Comparison of ENCODE assay signal across 12 cellular contexts in genomic region chr13:67048793-67049150, GRCh38.
DNase-seq lines count a peak whose midpoint lies in the region; ATAC-seq and TF ChIP-seq lines count a peak whose summit lies in the region.
"Had no signal": no experiment of that assay in that cellular context is flagged by ENCODE, and none has a peak within 500 bp of the region (broad histone marks: within the 10 kb centered on the region; RNA-seq: fewer than 3 reads in every experiment).

No MANE protein-coding gene starts in this region.

- intact Hi-C loops in left ventricle myocardium inferior (cut with micrococcal nuclease): no loop called here
- intact Hi-C loops in psoas muscle (cut with DNase I): no loop called here

- CTCF ChIA-PET in HEK293 (lab: Yijun Ruan, JAX): interaction anchor here (0.6 kb wide), 1 partner anchor 993 kb away, joined by 3 read pairs; no protein-coding TSS in a partner anchor

- H3K9me3 ChIP-seq in HEK293 (ENCODE audit: control insufficient read depth, insufficient read depth, low read depth, low read length) (no peaks in the 10 kb centered on the region), left ventricle myocardium inferior (replicated peaks) (no peaks in the 10 kb centered on the region), psoas muscle (no peaks in the 10 kb centered on the region)

- H3K4me1 ChIP-seq in HEK293 (ENCODE audit: control insufficient read depth, insufficient read depth, low read length) (no peaks in the 10 kb centered on the region), left ventricle myocardium inferior (peaks cover 8% of the 10 kb centered on the region), psoas muscle (no peaks in the 10 kb centered on the region)

- ATAC-seq in GM21447 (IDR thresholded peaks at IDR 0.05; ENCODE audit: unreplicated experiment): no peak
- no peak for ATAC-seq in psoas muscle

- peak; percentile 56 for DNase-seq in astrocyte of the cerebellum (ENCODE audit: low read depth)
- no peak for DNase-seq in left ventricle myocardium inferior
- peak; percentile 57 for DNase-seq in stromal cell of bone marrow (ENCODE audit: low read depth)
- no peak for DNase-seq in stimulated activated naive CD4-positive, alpha-beta T cell treated with Interleukin-2 at 50 U/mL for 16 hours (lab: John Stamatoyannopoulos, UW)
- DNase-seq in psoas muscle: no peak
- DNase-seq: activated CD4-positive, alpha-beta T cell treated with anti-CD3 and anti-CD28 coated beads, Interleukin-2, amount 50 U/mL, for 1 hour; activated naive CD4-positive, alpha-beta T cell treated with anti-CD3 and anti-CD28 coated beads for 36 hours; NCI-H2081 treated with DMSO at 0.1 percent for 48 hours had no signal

- POLR2A ChIA-PET in HEK293 (lab: Yijun Ruan, JAX): no interaction called here

- H3K27ac ChIP-seq in HEK293 (ENCODE audit: extremely low read depth, low read depth, low read length) (no peak overlapping the region), left ventricle myocardium inferior (replicated peaks) (peak overlapping the region; percentile 47), psoas muscle (no peak overlapping the region)
- H3K27ac ChIP-seq: skin epidermis had no signal

- WGBS in psoas muscle, 3 donors: 66 to 74% (median 71%) methylated on average over 3 of the region's 3 CpGs

- in situ Hi-C loops in astrocyte of the cerebellum (cut with HindIII; ENCODE audit: low sequenced_read_pairs): no loop called here

- H3K4me3 ChIP-seq in HEK293 (ENCODE audit: low read depth, low read length) (no peak overlapping the region), astrocyte of the cerebellum (ENCODE audit: low read depth, low read length) (no peak overlapping the region), left ventricle myocardium inferior (no peak overlapping the region), psoas muscle (no peak overlapping the region)
- H3K4me3 ChIP-seq: lung, skin epidermis had no signal

- H3K27me3 ChIP-seq in left ventricle myocardium inferior (ENCODE audit: low read depth) (no peaks in the 10 kb centered on the region), psoas muscle (ENCODE audit: insufficient read depth in 3 of 3, low read length in 2 of 3) (no peaks in the 10 kb centered on the region)

- TF ChIP-seq CTCF in HEK293 (tag by site-specific recombination; IDR thresholded peaks at IDR 0.05): no peak
- TF ChIP-seq CTCF in astrocyte of the cerebellum (IDR thresholded peaks at IDR 0.05; ENCODE audit: low read depth, low read length, missing control alignments): no peak
- no peak for TF ChIP-seq CTCF in left ventricle myocardium inferior (IDR thresholded peaks at IDR 0.05; ENCODE audit: borderline replicate concordance)
- TF ChIP-seq CTCF in psoas muscle (IDR thresholded peaks at IDR 0.05): no peak

- H3K36me3 ChIP-seq in HEK293 (ENCODE audit: control insufficient read depth in 2 of 2, insufficient read depth in 1 of 2, low read length in 2 of 2) (no peaks in the 10 kb centered on the region), left ventricle myocardium inferior (no peaks in the 10 kb centered on the region), psoas muscle (ENCODE audit: insufficient read depth in 1 of 2, low read depth in 1 of 2) (no peaks in the 10 kb centered on the region)

TF ChIP-seq in HEK293, 187 proteins besides CTCF, POLR2A, EP300 and RAD21:
- TF ChIP-seq ZNF132 (tag by site-specific recombination; IDR thresholded peaks at IDR 0.05; ENCODE audit: borderline replicate concordance) (no peak), SETDB1 (IDR thresholded peaks at IDR 0.05; ENCODE audit: insufficient read length, low read length) (no peak), TRIM28 (IDR thresholded peaks at IDR 0.05; ENCODE audit: borderline replicate concordance, low read length) (0 out of 2 replicates have a peak, but pooled peaks have one; percentile 0), ZNF146 (tag by site-specific recombination; IDR thresholded peaks at IDR 0.05) (no peak), REPIN1 (tag by site-specific recombination; IDR thresholded peaks at IDR 0.05; ENCODE audit: low read depth) (no peak), ZNF777 (tag by site-specific recombination; IDR thresholded peaks at IDR 0.05; ENCODE audit: borderline replicate concordance) (no peak), FEZF1 (tag by site-specific recombination; IDR thresholded peaks at IDR 0.05) (no peak), SALL2 (tag by site-specific recombination; IDR thresholded peaks at IDR 0.05; ENCODE audit: borderline replicate concordance) (no peak), ZNF202 (tag by site-specific recombination; IDR thresholded peaks at IDR 0.05; ENCODE audit: borderline replicate concordance) (no peak), GLIS1 (tag by site-specific recombination; IDR thresholded peaks at IDR 0.05) (0 out of 2 replicates have a peak, but pooled peaks have one; percentile 13), ZNF211 (tag by site-specific recombination; IDR thresholded peaks at IDR 0.05; ENCODE audit: low read depth) (no peak)
- TF ChIP-seq, protein P1, sequence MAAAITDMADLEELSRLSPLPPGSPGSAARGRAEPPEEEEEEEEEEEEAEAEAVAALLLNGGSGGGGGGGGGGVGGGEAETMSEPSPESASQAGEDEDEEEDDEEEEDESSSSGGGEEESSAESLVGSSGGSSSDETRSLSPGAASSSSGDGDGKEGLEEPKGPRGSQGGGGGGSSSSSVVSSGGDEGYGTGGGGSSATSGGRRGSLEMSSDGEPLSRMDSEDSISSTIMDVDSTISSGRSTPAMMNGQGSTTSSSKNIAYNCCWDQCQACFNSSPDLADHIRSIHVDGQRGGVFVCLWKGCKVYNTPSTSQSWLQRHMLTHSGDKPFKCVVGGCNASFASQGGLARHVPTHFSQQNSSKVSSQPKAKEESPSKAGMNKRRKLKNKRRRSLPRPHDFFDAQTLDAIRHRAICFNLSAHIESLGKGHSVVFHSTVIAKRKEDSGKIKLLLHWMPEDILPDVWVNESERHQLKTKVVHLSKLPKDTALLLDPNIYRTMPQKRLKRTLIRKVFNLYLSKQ (tag by site-specific recombination; IDR thresholded peaks at IDR 0.05; ENCODE audit: borderline replicate concordance): no peak
- TF ChIP-seq, protein P2, sequence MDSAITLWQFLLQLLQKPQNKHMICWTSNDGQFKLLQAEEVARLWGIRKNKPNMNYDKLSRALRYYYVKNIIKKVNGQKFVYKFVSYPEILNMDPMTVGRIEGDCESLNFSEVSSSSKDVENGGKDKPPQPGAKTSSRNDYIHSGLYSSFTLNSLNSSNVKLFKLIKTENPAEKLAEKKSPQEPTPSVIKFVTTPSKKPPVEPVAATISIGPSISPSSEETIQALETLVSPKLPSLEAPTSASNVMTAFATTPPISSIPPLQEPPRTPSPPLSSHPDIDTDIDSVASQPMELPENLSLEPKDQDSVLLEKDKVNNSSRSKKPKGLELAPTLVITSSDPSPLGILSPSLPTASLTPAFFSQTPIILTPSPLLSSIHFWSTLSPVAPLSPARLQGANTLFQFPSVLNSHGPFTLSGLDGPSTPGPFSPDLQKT (IDR thresholded peaks at IDR 0.05; ENCODE audit: borderline replicate concordance, low read depth, low read length): 0 out of 2 replicates have a peak, but pooled peaks have one; percentile 9

Comparison
In these comparisons a context has a peak if more than half of its experiments do, and no peak if none do; other contexts are left out.
1. DNase-seq: peak in astrocyte of the cerebellum (single experiment) and stromal cell of bone marrow (single experiment); none in left ventricle myocardium inferior (single experiment), stimulated activated naive CD4-positive, alpha-beta T cell treated with Interleukin-2 at 50 U/mL for 16 hours (single experiment) and psoas muscle (0 of 2).